Comparison of ENCODE assay signal across 8 cellular contexts in genomic region chr13:28493740-28494536, GRCh38. TPM values are rescaled to one million over a fixed set of nuclear protein-coding genes. Genes with fewer than 3 reads are reported as not detected.
DNase-seq lines count a peak whose midpoint lies in the region; ATAC-seq and TF ChIP-seq lines count a peak whose summit lies in the region.

No MANE protein-coding gene starts in this region.

- intact Hi-C loops in body of pancreas (cut with DNase I) (no loop called here), mucosa of descending colon (cut with DNase I, micrococcal nuclease) (no loop called here)

- no peak for ATAC-seq in body of pancreas
- ATAC-seq in mucosa of descending colon = peak; percentile 14
- ATAC-seq in GM21619 (IDR thresholded peaks at IDR 0.05; ENCODE audit: unreplicated experiment) = no peak

- H3K4me1 ChIP-seq in body of pancreas (peaks cover 21% of the 10 kb centered on the region), mucosa of descending colon (ENCODE audit: low read depth) (peaks cover 17% of the 10 kb centered on the region)

- TF ChIP-seq CTCF in body of pancreas (IDR thresholded peaks at IDR 0.05) = no peak
- no peak for TF ChIP-seq CTCF in mucosa of descending colon (IDR thresholded peaks at IDR 0.05)

- H3K9me3 ChIP-seq in body of pancreas (no peaks in the 10 kb centered on the region), mucosa of descending colon (no peaks in the 10 kb centered on the region)

- H3K27me3 ChIP-seq in body of pancreas = peaks cover 0 to 20% of the 10 kb centered on the region in 2 donors

- no peak for TF ChIP-seq POLR2A in body of pancreas (IDR thresholded peaks at IDR 0.05)

- peak; percentile 15 for DNase-seq in stimulated activated CD4-positive, alpha-beta T cell treated with anti-CD3 and anti-CD28 coated beads, Interleukin-15, amount 100 ng/mL, for 24 hours
- no peak for DNase-seq in stimulated activated CD4-positive, alpha-beta T cell treated with anti-CD3 and anti-CD28 coated beads, Interleukin-4, amount 100 ng/mL, for 1 hour
- DNase-seq in body of pancreas (no peak), mucosa of descending colon (peak in 1 of 3 donors; percentile 23), COR-L47 (lab: John Stamatoyannopoulos, UW) (no peak), NCI-H2081 (lab: John Stamatoyannopoulos, UW) (no peak)
- DNase-seq in central memory CD4-positive, alpha-beta T cell = no peak

- peak overlapping the region in 3 of 4 donors; percentile 34 to 49 (median 40) for H3K27ac ChIP-seq in body of pancreas

- H3K36me3 ChIP-seq in body of pancreas (replicated peaks in 1 of 2; ENCODE audit: insufficient read depth in 1 of 2, low read depth in 2 of 2) (no peaks in the 10 kb centered on the region), mucosa of descending colon (ENCODE audit: low read depth) (no peaks in the 10 kb centered on the region)

- WGBS in body of pancreas, 2 donors = 2% methylated on average over 23 to 63 of the region's 64 CpGs

- H3K4me3 ChIP-seq in body of pancreas (no peak overlapping the region), mucosa of descending colon (no peak overlapping the region)

RNA-seq across cellular contexts. Expression of gene FLT1, which starts 1.0 kb away (rescaled TPM):
- total RNA-seq in body of pancreas (10 to 100 TPM; 15.3 to 20.4 TPM), mucosa of descending colon (1 to 10 TPM; 3.8 to 9.2 (median 4.0) TPM)
